In genomic region chr12:116541547-116542344, GRCh38 we compare ENCODE assay signal across 24 cellular contexts. TPM values are rescaled to one million over a fixed set of nuclear protein-coding genes. Genes with fewer than 3 reads are reported as not detected.
"Had no signal": no experiment of that assay in that cellular context is flagged by ENCODE, and none has a peak within 500 bp of the region (broad histone marks: within the 10 kb centered on the region; RNA-seq: fewer than 3 reads in every experiment).

No MANE protein-coding gene starts in this region.

- H3K9ac ChIP-seq: neural progenitor cell had no signal

- H3K27me3 Mint-ChIP-seq: stimulated activated memory B cell treated with anti-CD40 and anti-IgM and Interleukin-4, amounts not matched to agents 10 μg/mL and 1 μg/mL and 100 μg/mL, for 72 hours had no signal

- ATAC-seq: esophagus mucosa; naive thymus-derived CD4-positive, alpha-beta T cell; stimulated activated memory B cell treated with anti-CD40 and anti-IgM and Interleukin-4, amounts not matched to agents 10 μg/mL and 1 μg/mL and 100 μg/mL, for 72 hours had no signal

- H3K27ac Mint-ChIP-seq: naive thymus-derived CD4-positive, alpha-beta T cell; neural progenitor cell; progenitor cell of endocrine pancreas had no signal

- FAIRE-seq: endometrium, frontal cortex, islet of Langerhans had no signal

- DNase-seq: cortex of kidney; effector memory CD4-positive, alpha-beta T cell; heart left ventricle; hypothalamus; kidney glomerular epithelial cell; mammary epithelial cell; naive thymus-derived CD4-positive, alpha-beta T cell; nucleus accumbens; ovary; spleen; stimulated activated CD4-positive, alpha-beta T cell treated with anti-CD3 and anti-CD28 coated beads, Interleukin-15, amount 100 ng/mL, for 24 hours; stimulated activated CD4-positive, alpha-beta T cell treated with anti-CD3 and anti-CD28 coated beads, Interleukin-1b, Interleukin-23, amount 100 ng/mL, for 48 hours; stimulated activated CD4-positive, alpha-beta T cell treated with anti-CD3 and anti-CD28 coated beads, Interleukin-4, amount 100 ng/mL, for 24 hours; stomach; transverse colon had no signal

- H3K27me3 ChIP-seq: heart left ventricle, neural progenitor cell, ovary, spleen, stomach, transverse colon had no signal

- H3K36me3 ChIP-seq: heart left ventricle, neural progenitor cell, ovary, spleen, stomach, thoracic aorta, transverse colon had no signal

- H3K9me3 Mint-ChIP-seq: neural progenitor cell had no signal

- H3K36me3 Mint-ChIP-seq: naive thymus-derived CD4-positive, alpha-beta T cell; neural progenitor cell; stimulated activated memory B cell treated with anti-CD40 and anti-IgM and Interleukin-4, amounts not matched to agents 10 μg/mL and 1 μg/mL and 100 μg/mL, for 72 hours had no signal

- H3K4me3 Mint-ChIP-seq: naive thymus-derived CD4-positive, alpha-beta T cell; neural progenitor cell; stimulated activated memory B cell treated with anti-CD40 and anti-IgM and Interleukin-4, amounts not matched to agents 10 μg/mL and 1 μg/mL and 100 μg/mL, for 72 hours had no signal

- H3K4me3 ChIP-seq: heart left ventricle, neural progenitor cell, ovary, spleen, stomach, thoracic aorta, transverse colon had no signal

- H3K27ac ChIP-seq: heart left ventricle, neural progenitor cell, ovary, spleen, stomach, thoracic aorta, transverse colon had no signal

- H3K4me2 ChIP-seq: neural progenitor cell had no signal

- H2AFZ ChIP-seq: neural progenitor cell had no signal

- H3K9me3 ChIP-seq: heart left ventricle, ovary, spleen, stomach, thoracic aorta, transverse colon had no signal

RNA-seq across cellular contexts. Expression of gene MAP1LC3B2, which starts 17.4 kb away (rescaled TPM):
- total RNA-seq: ureter had no signal
